2 cellular contexts compared by ENCODE assay signal in the genomic region with DNA sequence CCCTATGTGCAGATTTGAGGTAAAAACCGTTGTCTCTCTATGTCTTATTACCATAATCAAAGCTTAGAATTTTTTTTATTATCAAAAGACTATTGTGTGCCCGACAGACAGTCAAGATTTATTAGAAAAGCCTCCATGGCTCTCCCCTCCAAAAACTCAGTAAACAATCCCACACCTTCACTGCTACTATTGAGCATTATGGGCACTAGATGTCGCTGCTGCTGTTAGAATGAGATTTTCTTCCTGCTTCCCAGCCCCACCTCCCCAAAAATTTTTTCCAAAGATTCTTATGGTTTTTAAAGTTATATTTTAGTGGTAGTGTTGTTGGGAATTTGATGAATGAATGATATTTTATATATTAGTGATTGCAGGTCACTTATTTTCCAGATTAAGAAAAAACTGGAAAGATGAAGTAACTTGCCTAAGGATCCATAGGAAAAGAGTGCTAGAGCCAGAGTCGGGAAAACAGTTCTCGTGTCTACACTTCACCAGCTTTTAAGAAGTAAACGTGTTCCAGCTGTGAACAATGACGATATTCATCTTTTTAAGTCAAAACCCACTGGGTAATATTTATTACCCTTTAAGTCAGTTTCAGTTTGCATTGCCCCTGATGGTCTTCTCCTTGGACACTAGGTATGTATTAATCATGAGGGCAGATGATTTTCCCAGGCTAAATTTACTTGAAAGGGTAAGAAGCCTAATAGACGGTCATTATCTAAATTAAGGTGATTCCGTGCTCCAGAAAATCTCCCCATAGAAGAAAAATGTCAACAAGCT.
TF ChIP-seq lines count a peak whose summit lies in the region.

No MANE protein-coding gene starts in this region.

TF ChIP-seq in HCT116, 20 proteins besides CTCF, POLR2A, EP300 and RAD21:
- no peak for TF ChIP-seq POLR2AphosphoS5 (IDR thresholded peaks at IDR 0.05; ENCODE audit: low read depth, low read length)
- TF ChIP-seq, protein P1, sequence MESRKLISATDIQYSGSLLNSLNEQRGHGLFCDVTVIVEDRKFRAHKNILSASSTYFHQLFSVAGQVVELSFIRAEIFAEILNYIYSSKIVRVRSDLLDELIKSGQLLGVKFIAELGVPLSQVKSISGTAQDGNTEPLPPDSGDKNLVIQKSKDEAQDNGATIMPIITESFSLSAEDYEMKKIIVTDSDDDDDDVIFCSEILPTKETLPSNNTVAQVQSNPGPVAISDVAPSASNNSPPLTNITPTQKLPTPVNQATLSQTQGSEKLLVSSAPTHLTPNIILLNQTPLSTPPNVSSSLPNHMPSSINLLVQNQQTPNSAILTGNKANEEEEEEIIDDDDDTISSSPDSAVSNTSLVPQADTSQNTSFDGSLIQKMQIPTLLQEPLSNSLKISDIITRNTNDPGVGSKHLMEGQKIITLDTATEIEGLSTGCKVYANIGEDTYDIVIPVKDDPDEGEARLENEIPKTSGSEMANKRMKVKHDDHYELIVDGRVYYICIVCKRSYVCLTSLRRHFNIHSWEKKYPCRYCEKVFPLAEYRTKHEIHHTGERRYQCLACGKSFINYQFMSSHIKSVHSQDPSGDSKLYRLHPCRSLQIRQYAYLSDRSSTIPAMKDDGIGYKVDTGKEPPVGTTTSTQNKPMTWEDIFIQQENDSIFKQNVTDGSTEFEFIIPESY (IDR thresholded peaks at IDR 0.05; ENCODE audit: extremely low read depth, insufficient replicate concordance, low read length), result no peak
- TF ChIP-seq, protein P2, sequence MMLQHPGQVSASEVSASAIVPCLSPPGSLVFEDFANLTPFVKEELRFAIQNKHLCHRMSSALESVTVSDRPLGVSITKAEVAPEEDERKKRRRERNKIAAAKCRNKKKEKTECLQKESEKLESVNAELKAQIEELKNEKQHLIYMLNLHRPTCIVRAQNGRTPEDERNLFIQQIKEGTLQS (IDR thresholded peaks at IDR 0.05), result no peak
- no peak for TF ChIP-seq SRF (IDR thresholded peaks at IDR 0.05; ENCODE audit: low read depth)
- TF ChIP-seq SIN3A (IDR thresholded peaks at IDR 0.05; ENCODE audit: low read depth), result no peak
- TF ChIP-seq TCF7L2 (IDR thresholded peaks at IDR 0.05; ENCODE audit: borderline replicate concordance, extremely low read depth, insufficient read depth, insufficient read length), result no peak
- no peak for TF ChIP-seq EGR1 (IDR thresholded peaks at IDR 0.05; ENCODE audit: low read depth)
- TF ChIP-seq EZH2phosphoT487 (IDR thresholded peaks at IDR 0.05; ENCODE audit: borderline replicate concordance), result no peak
- no peak for TF ChIP-seq CEBPB (IDR thresholded peaks at IDR 0.05; ENCODE audit: low read depth)
- TF ChIP-seq FOSL1 (IDR thresholded peaks at IDR 0.05; ENCODE audit: low read depth), result no peak

TF ChIP-seq in H1, 55 proteins besides CTCF, POLR2A, EP300 and RAD21:
- no peak for TF ChIP-seq SIX5 (IDR thresholded peaks at IDR 0.05; ENCODE audit: low read depth, low read length)
- TF ChIP-seq, protein P3, sequence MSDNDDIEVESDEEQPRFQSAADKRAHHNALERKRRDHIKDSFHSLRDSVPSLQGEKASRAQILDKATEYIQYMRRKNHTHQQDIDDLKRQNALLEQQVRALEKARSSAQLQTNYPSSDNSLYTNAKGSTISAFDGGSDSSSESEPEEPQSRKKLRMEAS (IDR thresholded peaks at IDR 0.05), result no peak
- TF ChIP-seq, protein P2 (IDR thresholded peaks at IDR 0.05; ENCODE audit: insufficient read depth, low read depth, low read length), result no peak
- no peak for TF ChIP-seq KDM5A (IDR thresholded peaks at IDR 0.05; ENCODE audit: low read length)
- no peak for TF ChIP-seq CBX8 (IDR thresholded peaks at IDR 0.05; ENCODE audit: borderline replicate concordance, low read depth, low read length)
- no peak for TF ChIP-seq MAFK (IDR thresholded peaks at IDR 0.05; ENCODE audit: low read depth, low read length)
- no peak for TF ChIP-seq POLR2AphosphoS5 (IDR thresholded peaks at IDR 0.05; ENCODE audit: low read depth, low read length)
